In genomic region chr2:214810670-214811069, GRCh38 we compare ENCODE assay signal across 2 cellular contexts.
TF ChIP-seq lines count a peak whose summit lies in the region.

No MANE protein-coding gene starts in this region.

TF ChIP-seq in SK-N-SH, 30 proteins besides CTCF, POLR2A, EP300 and RAD21 (continued from another document):
- no peak for TF ChIP-seq REST (IDR thresholded peaks at IDR 0.05; ENCODE audit: low read depth, low read length)
- TF ChIP-seq GATA2 (CRISPR knock-in tag; IDR thresholded peaks at IDR 0.05), result no peak
- no peak for TF ChIP-seq TCF12 (IDR thresholded peaks at IDR 0.05)
- TF ChIP-seq NRF1 (IDR thresholded peaks at IDR 0.05; ENCODE audit: low read depth, low read length), result no peak
- no peak for TF ChIP-seq ELF1 (IDR thresholded peaks at IDR 0.05)
- no peak for TF ChIP-seq POLR2AphosphoS5 (IDR thresholded peaks at IDR 0.05; ENCODE audit: low read depth, low read length)

TF ChIP-seq in SK-N-SH treated with all-trans-retinoic acid at 6 μM for 48 hours, 23 proteins besides CTCF, POLR2A, EP300 and RAD21 (continued from another document):
- TF ChIP-seq CREB5 (CRISPR knock-in tag; IDR thresholded peaks at IDR 0.05; ENCODE audit: low read depth) (no peak), RARB (CRISPR knock-in tag; IDR thresholded peaks at IDR 0.05) (no peak), TOX (CRISPR knock-in tag; IDR thresholded peaks at IDR 0.05; ENCODE audit: borderline replicate concordance) (no peak), ARNTL (CRISPR knock-in tag; IDR thresholded peaks at IDR 0.05; ENCODE audit: borderline replicate concordance, low read depth) (no peak), CSRNP3 (CRISPR knock-in tag; IDR thresholded peaks at IDR 0.05) (no peak), PPARA (CRISPR knock-in tag; IDR thresholded peaks at IDR 0.05; ENCODE audit: borderline replicate concordance) (no peak)
